Comparison of ENCODE assay signal across 1 cellular context in the genomic region with DNA sequence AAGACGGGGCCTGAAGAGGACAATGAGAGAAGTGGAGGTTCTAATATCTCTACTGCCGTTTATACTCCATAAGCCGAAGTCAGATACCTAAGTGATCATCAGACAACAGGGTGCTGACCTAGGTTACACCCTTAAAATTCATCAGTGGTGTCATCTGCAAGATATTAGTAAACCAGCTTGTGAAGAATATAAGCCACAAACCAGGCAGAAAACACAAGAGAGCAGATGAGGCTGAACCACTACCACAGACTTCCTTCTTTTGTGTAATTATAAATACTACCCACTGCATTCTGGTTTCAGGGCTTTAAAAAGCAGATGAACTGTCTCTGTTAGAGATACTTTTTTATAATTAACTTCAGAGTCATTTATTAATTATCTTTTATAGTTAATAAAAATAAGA.
TF ChIP-seq lines count a peak whose summit lies in the region.

No MANE protein-coding gene starts in this region.

TF ChIP-seq in GM12878, 131 proteins besides CTCF, POLR2A, EP300 and RAD21 (continued from another document and continues in another):
- TF ChIP-seq, protein P1, sequence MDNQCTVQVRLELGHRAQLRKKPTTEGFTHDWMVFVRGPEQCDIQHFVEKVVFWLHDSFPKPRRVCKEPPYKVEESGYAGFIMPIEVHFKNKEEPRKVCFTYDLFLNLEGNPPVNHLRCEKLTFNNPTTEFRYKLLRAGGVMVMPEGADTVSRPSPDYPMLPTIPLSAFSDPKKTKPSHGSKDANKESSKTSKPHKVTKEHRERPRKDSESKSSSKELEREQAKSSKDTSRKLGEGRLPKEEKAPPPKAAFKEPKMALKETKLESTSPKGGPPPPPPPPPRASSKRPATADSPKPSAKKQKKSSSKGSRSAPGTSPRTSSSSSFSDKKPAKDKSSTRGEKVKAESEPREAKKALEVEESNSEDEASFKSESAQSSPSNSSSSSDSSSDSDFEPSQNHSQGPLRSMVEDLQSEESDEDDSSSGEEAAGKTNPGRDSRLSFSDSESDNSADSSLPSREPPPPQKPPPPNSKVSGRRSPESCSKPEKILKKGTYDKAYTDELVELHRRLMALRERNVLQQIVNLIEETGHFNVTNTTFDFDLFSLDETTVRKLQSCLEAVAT (IDR thresholded peaks at IDR 0.05) = no peak; the same call in 1 of the 2 replicates
- TF ChIP-seq CBX3 (IDR thresholded peaks at IDR 0.05; ENCODE audit: borderline replicate concordance, low read depth) (no peak), RBBP5 (conservative IDR thresholded peaks at IDR 0.05) (no peak), SMAD5 (IDR thresholded peaks at IDR 0.05; ENCODE audit: low read depth) (no peak), E4F1 (IDR thresholded peaks at IDR 0.05; ENCODE audit: borderline replicate concordance, partially characterized antibody) (no peak), ZZZ3 (IDR thresholded peaks at IDR 0.05; ENCODE audit: control insufficient read depth, insufficient read length, low read depth) (no peak), ZBTB11 (CRISPR knock-in tag; IDR thresholded peaks at IDR 0.05) (no peak), SUZ12 (IDR thresholded peaks at IDR 0.05; ENCODE audit: unreplicated experiment) (no peak), SUPT20H (IDR thresholded peaks at IDR 0.05; ENCODE audit: borderline replicate concordance, control insufficient read depth, low read depth, low read length) (no peak), ZNF207 (IDR thresholded peaks at IDR 0.05; ENCODE audit: borderline replicate concordance) (no peak), CREB1 (IDR thresholded peaks at IDR 0.05; ENCODE audit: low read depth) (no peak), POU2F2 (IDR thresholded peaks at IDR 0.05; ENCODE audit: borderline replicate concordance, low read depth, low read length) (peak; percentile 63; the same call in 1 of the 3 replicates), ETV6 (conservative IDR thresholded peaks at IDR 0.05 in 1 of 2, IDR thresholded peaks at IDR 0.05 in 1 of 2; ENCODE audit: borderline replicate concordance in 1 of 2, low read depth in 1 of 2) (0 out of 4 replicates have a peak, but pooled peaks of 1 of the 2 experiments have one; percentile 21), GABPA (IDR thresholded peaks at IDR 0.05; ENCODE audit: low read depth) (no peak), MYB (IDR thresholded peaks at IDR 0.05; ENCODE audit: borderline replicate concordance, low read depth, low read length) (no peak), NRF1 (conservative IDR thresholded peaks at IDR 0.05; ENCODE audit: low read depth, low read length) (no peak), ZNF24 (IDR thresholded peaks at IDR 0.05) (0 out of 2 replicates have a peak, but pooled peaks have one; percentile 35), FOXK2 (IDR thresholded peaks at IDR 0.05) (no peak), BCLAF1 (IDR thresholded peaks at IDR 0.05) (no peak), ZNF217 (IDR thresholded peaks at IDR 0.05) (peak; percentile 71; the same call in 1 of the 2 replicates), POLR2AphosphoS2 (IDR thresholded peaks at IDR 0.05; ENCODE audit: low read depth, low read length) (no peak), PAX8 (IDR thresholded peaks at IDR 0.05) (no peak), SIN3A (IDR thresholded peaks at IDR 0.05; ENCODE audit: low read depth, low read length) (no peak), CHD4 (IDR thresholded peaks at IDR 0.05) (no peak), PML (IDR thresholded peaks at IDR 0.05; ENCODE audit: low read length) (no peak), ASH2L (IDR thresholded peaks at IDR 0.05; ENCODE audit: borderline replicate concordance, low read depth) (no peak), HDGF (IDR thresholded peaks at IDR 0.05) (no peak), FOXM1 (IDR thresholded peaks at IDR 0.05; ENCODE audit: low read depth, low read length) (peak; percentile 54; the same call in 1 of the 2 replicates), ELK1 (IDR thresholded peaks at IDR 0.05; ENCODE audit: low read depth, low read length) (no peak), BHLHE40 (IDR thresholded peaks at IDR 0.05; ENCODE audit: borderline replicate concordance in 1 of 2, low read depth in 2 of 2, low read length in 1 of 2) (peak in 1 of 2 experiments; percentile 46; a peak in 1 of 4 replicates), NFIC (IDR thresholded peaks at IDR 0.05; ENCODE audit: low read depth, low read length) (peak; percentile 87), RB1 (IDR thresholded peaks at IDR 0.05; ENCODE audit: borderline replicate concordance) (no peak), HCFC1 (IDR thresholded peaks at IDR 0.05; ENCODE audit: low read length) (no peak), POLR2AphosphoS5 (IDR thresholded peaks at IDR 0.05; ENCODE audit: low read length) (no peak), STAT3 (IDR thresholded peaks at IDR 0.05; ENCODE audit: low read depth, low read length) (no peak), HDAC6 (IDR thresholded peaks at IDR 0.05; ENCODE audit: unreplicated experiment) (no peak), NBN (IDR thresholded peaks at IDR 0.05) (no peak), TAF1 (IDR thresholded peaks at IDR 0.05; ENCODE audit: borderline replicate concordance, low read depth, low read length) (no peak), JUNB (IDR thresholded peaks at IDR 0.05) (peak; percentile 79), MEF2B (IDR thresholded peaks at IDR 0.05; ENCODE audit: partially characterized antibody, poor library complexity, severe bottlenecking) (peak; percentile 61)
- TF ChIP-seq, protein P2, sequence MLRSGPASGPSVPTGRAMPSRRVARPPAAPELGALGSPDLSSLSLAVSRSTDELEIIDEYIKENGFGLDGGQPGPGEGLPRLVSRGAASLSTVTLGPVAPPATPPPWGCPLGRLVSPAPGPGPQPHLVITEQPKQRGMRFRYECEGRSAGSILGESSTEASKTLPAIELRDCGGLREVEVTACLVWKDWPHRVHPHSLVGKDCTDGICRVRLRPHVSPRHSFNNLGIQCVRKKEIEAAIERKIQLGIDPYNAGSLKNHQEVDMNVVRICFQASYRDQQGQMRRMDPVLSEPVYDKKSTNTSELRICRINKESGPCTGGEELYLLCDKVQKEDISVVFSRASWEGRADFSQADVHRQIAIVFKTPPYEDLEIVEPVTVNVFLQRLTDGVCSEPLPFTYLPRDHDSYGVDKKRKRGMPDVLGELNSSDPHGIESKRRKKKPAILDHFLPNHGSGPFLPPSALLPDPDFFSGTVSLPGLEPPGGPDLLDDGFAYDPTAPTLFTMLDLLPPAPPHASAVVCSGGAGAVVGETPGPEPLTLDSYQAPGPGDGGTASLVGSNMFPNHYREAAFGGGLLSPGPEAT (IDR thresholded peaks at IDR 0.05; ENCODE audit: low read depth) = peak; percentile 37; the same call in 1 of the 2 replicates
- TF ChIP-seq, protein P3, sequence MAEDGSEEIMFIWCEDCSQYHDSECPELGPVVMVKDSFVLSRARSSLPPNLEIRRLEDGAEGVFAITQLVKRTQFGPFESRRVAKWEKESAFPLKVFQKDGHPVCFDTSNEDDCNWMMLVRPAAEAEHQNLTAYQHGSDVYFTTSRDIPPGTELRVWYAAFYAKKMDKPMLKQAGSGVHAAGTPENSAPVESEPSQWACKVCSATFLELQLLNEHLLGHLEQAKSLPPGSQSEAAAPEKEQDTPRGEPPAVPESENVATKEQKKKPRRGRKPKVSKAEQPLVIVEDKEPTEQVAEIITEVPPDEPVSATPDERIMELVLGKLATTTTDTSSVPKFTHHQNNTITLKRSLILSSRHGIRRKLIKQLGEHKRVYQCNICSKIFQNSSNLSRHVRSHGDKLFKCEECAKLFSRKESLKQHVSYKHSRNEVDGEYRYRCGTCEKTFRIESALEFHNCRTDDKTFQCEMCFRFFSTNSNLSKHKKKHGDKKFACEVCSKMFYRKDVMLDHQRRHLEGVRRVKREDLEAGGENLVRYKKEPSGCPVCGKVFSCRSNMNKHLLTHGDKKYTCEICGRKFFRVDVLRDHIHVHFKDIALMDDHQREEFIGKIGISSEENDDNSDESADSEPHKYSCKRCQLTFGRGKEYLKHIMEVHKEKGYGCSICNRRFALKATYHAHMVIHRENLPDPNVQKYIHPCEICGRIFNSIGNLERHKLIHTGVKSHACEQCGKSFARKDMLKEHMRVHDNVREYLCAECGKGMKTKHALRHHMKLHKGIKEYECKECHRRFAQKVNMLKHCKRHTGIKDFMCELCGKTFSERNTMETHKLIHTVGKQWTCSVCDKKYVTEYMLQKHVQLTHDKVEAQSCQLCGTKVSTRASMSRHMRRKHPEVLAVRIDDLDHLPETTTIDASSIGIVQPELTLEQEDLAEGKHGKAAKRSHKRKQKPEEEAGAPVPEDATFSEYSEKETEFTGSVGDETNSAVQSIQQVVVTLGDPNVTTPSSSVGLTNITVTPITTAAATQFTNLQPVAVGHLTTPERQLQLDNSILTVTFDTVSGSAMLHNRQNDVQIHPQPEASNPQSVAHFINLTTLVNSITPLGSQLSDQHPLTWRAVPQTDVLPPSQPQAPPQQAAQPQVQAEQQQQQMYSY (CRISPR knock-in tag; IDR thresholded peaks at IDR 0.05) = no peak
- TF ChIP-seq, protein P4, sequence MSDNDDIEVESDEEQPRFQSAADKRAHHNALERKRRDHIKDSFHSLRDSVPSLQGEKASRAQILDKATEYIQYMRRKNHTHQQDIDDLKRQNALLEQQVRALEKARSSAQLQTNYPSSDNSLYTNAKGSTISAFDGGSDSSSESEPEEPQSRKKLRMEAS (IDR thresholded peaks at IDR 0.05; ENCODE audit: low read depth, low read length) = no peak
- TF ChIP-seq, protein P5, sequence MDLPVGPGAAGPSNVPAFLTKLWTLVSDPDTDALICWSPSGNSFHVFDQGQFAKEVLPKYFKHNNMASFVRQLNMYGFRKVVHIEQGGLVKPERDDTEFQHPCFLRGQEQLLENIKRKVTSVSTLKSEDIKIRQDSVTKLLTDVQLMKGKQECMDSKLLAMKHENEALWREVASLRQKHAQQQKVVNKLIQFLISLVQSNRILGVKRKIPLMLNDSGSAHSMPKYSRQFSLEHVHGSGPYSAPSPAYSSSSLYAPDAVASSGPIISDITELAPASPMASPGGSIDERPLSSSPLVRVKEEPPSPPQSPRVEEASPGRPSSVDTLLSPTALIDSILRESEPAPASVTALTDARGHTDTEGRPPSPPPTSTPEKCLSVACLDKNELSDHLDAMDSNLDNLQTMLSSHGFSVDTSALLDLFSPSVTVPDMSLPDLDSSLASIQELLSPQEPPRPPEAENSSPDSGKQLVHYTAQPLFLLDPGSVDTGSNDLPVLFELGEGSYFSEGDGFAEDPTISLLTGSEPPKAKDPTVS (IDR thresholded peaks at IDR 0.05; ENCODE audit: low read depth, low read length) = no peak
